ENCODE assay signal across 1 cellular context in genomic region chr21:42989816-42990215, GRCh38.
TF ChIP-seq lines count a peak whose summit lies in the region.

No MANE protein-coding gene starts in this region.

TF ChIP-seq in K562, 482 proteins besides CTCF, POLR2A, EP300 and RAD21:
- peak; percentile 48 for TF ChIP-seq ZNF121 (CRISPR knock-in tag; conservative IDR thresholded peaks at IDR 0.05)
TF ChIP-seq in K562: peak in this region for 1; not testable (repeated sequence) for 481.
